ENCODE assay signal across 13 cellular contexts in the genomic region with DNA sequence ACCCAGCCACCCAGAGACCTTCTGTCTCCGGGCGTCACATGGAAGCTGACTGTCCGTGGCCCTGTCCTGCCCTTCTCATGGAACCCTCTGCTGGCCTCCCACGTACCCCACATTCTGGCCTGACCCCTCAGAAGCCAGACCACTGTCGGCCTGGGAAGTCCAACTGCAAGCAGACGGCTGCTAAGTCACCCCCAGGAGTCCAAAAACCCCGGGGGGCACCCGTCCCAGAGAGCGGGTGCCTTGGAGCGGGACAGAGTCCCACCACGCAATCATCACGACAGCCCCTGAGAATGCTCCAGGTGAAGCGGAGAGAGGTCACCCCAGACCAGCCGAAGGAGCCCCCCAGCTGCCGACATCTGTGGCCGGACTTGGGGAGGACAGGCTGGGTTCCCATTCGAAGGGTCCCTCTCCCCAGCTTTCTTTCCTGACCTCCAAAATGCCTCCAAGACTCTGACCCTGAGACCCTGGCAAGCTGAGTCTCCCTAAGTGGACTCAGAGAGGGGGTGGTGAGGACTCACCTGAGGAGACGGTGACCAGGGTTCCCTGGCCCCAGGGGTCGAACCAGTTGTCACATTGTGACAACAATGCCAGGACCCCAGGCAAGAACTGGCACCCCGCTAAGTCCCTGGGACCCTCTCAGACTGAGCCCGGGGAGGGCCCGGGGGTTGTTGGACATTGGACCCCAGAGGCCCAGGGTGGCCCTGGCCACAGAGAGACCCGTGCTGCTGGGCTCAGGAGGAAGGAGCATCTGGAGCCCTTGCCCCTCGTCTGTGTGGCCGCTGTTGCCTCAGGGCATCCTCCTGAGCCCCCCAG.
A peak's percentile ranks its signal among the peaks of the same experiment; 100 is the strongest.
DNase-seq lines count a peak whose midpoint lies in the region; ATAC-seq and TF ChIP-seq lines count a peak whose summit lies in the region.
"Had no signal": no experiment of that assay in that cellular context is flagged by ENCODE, and none has a peak within 500 bp of the region (broad histone marks: within the 10 kb centered on the region; RNA-seq: fewer than 3 reads in every experiment).

No MANE protein-coding gene starts in this region.

- no peak for TF ChIP-seq CTCF in DOHH2 (IDR thresholded peaks at IDR 0.05; ENCODE audit: low read depth, low read length, poor library complexity, severe bottlenecking)

- peaks cover 19% of the 10 kb centered on the region for H3K36me3 Mint-ChIP-seq in IgD-negative memory B cell
- peaks cover 1% of the 10 kb centered on the region for H3K36me3 Mint-ChIP-seq in activated naive CD8-positive, alpha-beta T cell treated with anti-CD3 and anti-CD28 coated beads, Interleukin-2, amount 10 ng/mL, durations not matched to agents 7 days and 5 days

- peaks cover 35% of the 10 kb centered on the region for H3K79me2 ChIP-seq in DOHH2 (ENCODE audit: control insufficient read depth, low read length)

- intact Hi-C loops in posterior cingulate gyrus (cut with DNase I): no loop called here

- no peaks in the 10 kb centered on the region for H3K9me2 ChIP-seq in DOHH2 (replicated peaks; ENCODE audit: control insufficient read depth, low read length)

- peak overlapping the region; percentile 92 to 98 (median 98) for H3K27ac Mint-ChIP-seq in IgD-negative memory B cell
- peak overlapping the region; percentile 90 for H3K27ac Mint-ChIP-seq in activated naive CD8-positive, alpha-beta T cell treated with anti-CD3 and anti-CD28 coated beads, Interleukin-2, amount 10 ng/mL, durations not matched to agents 7 days and 5 days

- H3F3A ChIP-seq in DOHH2 (ENCODE audit: control insufficient read depth, insufficient read depth): peaks cover 28% of the 10 kb centered on the region

- H3K27me3 Mint-ChIP-seq in IgD-negative memory B cell: no peaks in the 10 kb centered on the region
- H3K27me3 Mint-ChIP-seq in activated naive CD8-positive, alpha-beta T cell treated with anti-CD3 and anti-CD28 coated beads, Interleukin-2, amount 10 ng/mL, durations not matched to agents 7 days and 5 days: no peaks in the 10 kb centered on the region

- H3K36me3 ChIP-seq in DOHH2 (ENCODE audit: control insufficient read depth, low read length): peaks cover 35% of the 10 kb centered on the region
- H3K36me3 ChIP-seq: prostate gland had no signal

- no peak for ATAC-seq in activated naive CD8-positive, alpha-beta T cell treated with anti-CD3 and anti-CD28 coated beads, Interleukin-2, amount 10 ng/mL, durations not matched to agents 7 days and 5 days (ENCODE audit: low read depth)
- ATAC-seq in esophagus mucosa (no peak), GM19467 (IDR thresholded peaks at IDR 0.05; ENCODE audit: unreplicated experiment) (no peak)

- DNase-seq in activated naive CD8-positive, alpha-beta T cell treated with anti-CD3 and anti-CD28 coated beads, Interleukin-2, amount 10 ng/mL, durations not matched to agents 7 days and 5 days: peak; percentile 34
- DNase-seq in posterior cingulate gyrus (peak in 7 of 10 donors; percentile 5 to 73 (median 20)), NCI-H82 treated with DMSO at 0.1 percent for 48 hours (lab: John Stamatoyannopoulos, UW; ENCODE audit: unreplicated experiment) (no peak), NCI-H748 treated with DMSO at 0.1 percent for 48 hours (lab: John Stamatoyannopoulos, UW) (no peak)
- DNase-seq: COR-L47, kidney glomerular epithelial cell, NCI-H510A treated with DMSO at 0.1 percent for 48 hours, SW 1271 had no signal

- H3K4me2 ChIP-seq in DOHH2 (ENCODE audit: low read length): peak overlapping the region; percentile 69

- no peaks in the 10 kb centered on the region for H3K27me3 ChIP-seq in DOHH2 (ENCODE audit: control insufficient read depth, low read length)

- POLR2A ChIA-PET in activated naive CD8-positive, alpha-beta T cell treated with anti-CD3 and anti-CD28 coated beads, Interleukin-2, amount 10 ng/mL, durations not matched to agents 7 days and 5 days (lab: Charles Lee): no interaction called here

- peak overlapping the region; percentile 89 for H3K4me3 ChIP-seq in DOHH2 (ENCODE audit: low read length)
- H3K4me3 ChIP-seq: prostate gland had no signal

- peaks cover 0 to 5% (median 0%) of the 10 kb centered on the region in 3 donors for H3K9me3 Mint-ChIP-seq in IgD-negative memory B cell
- H3K9me3 Mint-ChIP-seq in activated naive CD8-positive, alpha-beta T cell treated with anti-CD3 and anti-CD28 coated beads, Interleukin-2, amount 10 ng/mL, durations not matched to agents 7 days and 5 days: no peaks in the 10 kb centered on the region

- no peaks in the 10 kb centered on the region for H4K20me1 ChIP-seq in DOHH2 (ENCODE audit: control insufficient read depth, insufficient read depth, low read depth, low read length)

- H3K27ac ChIP-seq in DOHH2 (ENCODE audit: low read depth, low read length): peak overlapping the region; percentile 98
- H3K27ac ChIP-seq: prostate gland had no signal

- H3K4me1 Mint-ChIP-seq in IgD-negative memory B cell: no peaks in the 10 kb centered on the region
- peaks cover 30% of the 10 kb centered on the region for H3K4me1 Mint-ChIP-seq in activated naive CD8-positive, alpha-beta T cell treated with anti-CD3 and anti-CD28 coated beads, Interleukin-2, amount 10 ng/mL, durations not matched to agents 7 days and 5 days

- H3K4me1 ChIP-seq in DOHH2 (ENCODE audit: control insufficient read depth, low read length): peaks cover 30% of the 10 kb centered on the region
- H3K4me1 ChIP-seq: prostate gland had no signal

- peak overlapping the region; percentile 89 to 100 (median 100) for H3K4me3 Mint-ChIP-seq in IgD-negative memory B cell
- H3K4me3 Mint-ChIP-seq in activated naive CD8-positive, alpha-beta T cell treated with anti-CD3 and anti-CD28 coated beads, Interleukin-2, amount 10 ng/mL, durations not matched to agents 7 days and 5 days: no peak overlapping the region

- H3K9me3 ChIP-seq in DOHH2 (ENCODE audit: control insufficient read depth, insufficient read depth, low read length): no peaks in the 10 kb centered on the region
- H3K9me3 ChIP-seq: prostate gland had no signal

Comparison
In these comparisons a context has a peak if more than half of its experiments do, and no peak if none do; other contexts are left out.
1. DNase-seq: peak in activated naive CD8-positive, alpha-beta T cell treated with anti-CD3 and anti-CD28 coated beads, Interleukin-2, amount 10 ng/mL, durations not matched to agents 7 days and 5 days (single experiment) and posterior cingulate gyrus (7 of 10); none in NCI-H82 treated with DMSO at 0.1 percent for 48 hours (single experiment) and NCI-H748 treated with DMSO at 0.1 percent for 48 hours (single experiment).